Comparison of ENCODE assay signal across 16 cellular contexts in genomic region chr7:123711832-123712293, GRCh38. TPM values are rescaled to one million over a fixed set of nuclear protein-coding genes. Genes with fewer than 3 reads are reported as not detected.
A peak's percentile ranks its signal among the peaks of the same experiment; 100 is the strongest.
DNase-seq lines count a peak whose midpoint lies in the region; ATAC-seq and TF ChIP-seq lines count a peak whose summit lies in the region.
"Had no signal": no experiment of that assay in that cellular context is flagged by ENCODE, and none has a peak within 500 bp of the region (broad histone marks: within the 10 kb centered on the region; RNA-seq: fewer than 3 reads in every experiment).

No MANE protein-coding gene starts in this region.

- no peaks in the 10 kb centered on the region for H3K9me3 ChIP-seq in BE2C
- H3K9me3 ChIP-seq: Peyer's patch had no signal

- H3K27me3 Mint-ChIP-seq in activated naive CD4-positive, alpha-beta T cell treated with anti-CD3 and anti-CD28 coated beads for 36 hours (ENCODE audit: low read depth) = no peaks in the 10 kb centered on the region
- no peaks in the 10 kb centered on the region for H3K27me3 Mint-ChIP-seq in activated T-helper 1 cell treated with anti-CD3 and anti-CD28 coated beads, Interleukin-12 subunit alpha, Interleukin-12 subunit beta, Interleukin-2, Interleukin-4 antibody, amounts not matched to agents 30 ng/mL and 10 ng/mL and 1 ng/mL, durations not matched to agents 14 hours and 24 hours and 36 hours (ENCODE audit: insufficient read depth)

- peaks cover 5% of the 10 kb centered on the region; the same call in 1 of the 2 replicates for H3K4me1 ChIP-seq in BE2C

- no peak overlapping the region for H3K4me3 ChIP-seq in BE2C (ENCODE audit: low read depth, low read length)
- H3K4me3 ChIP-seq: Peyer's patch, skin epidermis had no signal

- no peaks in the 10 kb centered on the region for H3K9me3 Mint-ChIP-seq in activated naive CD4-positive, alpha-beta T cell treated with anti-CD3 and anti-CD28 coated beads for 36 hours
- H3K9me3 Mint-ChIP-seq in activated T-helper 1 cell treated with anti-CD3 and anti-CD28 coated beads, Interleukin-12 subunit alpha, Interleukin-12 subunit beta, Interleukin-2, Interleukin-4 antibody, amounts not matched to agents 30 ng/mL and 10 ng/mL and 1 ng/mL, durations not matched to agents 14 hours and 24 hours and 36 hours = no peaks in the 10 kb centered on the region
- no peaks in the 10 kb centered on the region for H3K9me3 Mint-ChIP-seq in stimulated activated effector memory CD8-positive, alpha-beta T cell treated with anti-CD3 and anti-CD28 coated beads, Interleukin-12 subunit alpha, Interleukin-12 subunit beta, amount 100 ng/mL, for 72 hours

- intact Hi-C loops in activated naive CD4-positive, alpha-beta T cell treated with anti-CD3 and anti-CD28 coated beads for 36 hours (cut with micrococcal nuclease) = loop anchor here (1.0 to 5.0 kb wide), 3 partner anchors 37 to 155 kb away; partner anchors contain the start of genes NDUFA5 and WASL
- intact Hi-C loops in activated T-helper 1 cell treated with anti-CD3 and anti-CD28 coated beads, Interleukin-12 subunit alpha, Interleukin-12 subunit beta, Interleukin-2, Interleukin-4 antibody, amounts not matched to agents 30 ng/mL and 10 ng/mL and 1 ng/mL, durations not matched to agents 14 hours and 24 hours and 36 hours (cut with micrococcal nuclease) = loop anchor here (1.0 to 2.0 kb wide), 3 partner anchors 37 to 112 kb away; partner anchors contain the start of gene WASL

- peaks cover 8% of the 10 kb centered on the region; the same call in 1 of the 2 replicates for H3K36me3 ChIP-seq in BE2C

- no peak overlapping the region for H3K27ac Mint-ChIP-seq in activated naive CD4-positive, alpha-beta T cell treated with anti-CD3 and anti-CD28 coated beads for 36 hours
- H3K27ac Mint-ChIP-seq in activated T-helper 1 cell treated with anti-CD3 and anti-CD28 coated beads, Interleukin-12 subunit alpha, Interleukin-12 subunit beta, Interleukin-2, Interleukin-4 antibody, amounts not matched to agents 30 ng/mL and 10 ng/mL and 1 ng/mL, durations not matched to agents 14 hours and 24 hours and 36 hours = peak overlapping the region; percentile 79
- peak overlapping the region; percentile 88 for H3K27ac Mint-ChIP-seq in stimulated activated effector memory CD8-positive, alpha-beta T cell treated with anti-CD3 and anti-CD28 coated beads, Interleukin-12 subunit alpha, Interleukin-12 subunit beta, amount 100 ng/mL, for 72 hours

- CTCF ChIA-PET in activated naive CD4-positive, alpha-beta T cell treated with anti-CD3 and anti-CD28 coated beads for 36 hours (lab: Charles Lee) = interaction anchor here (0.7 to 0.9 kb wide), 2 partner anchors 26 to 79 kb away, joined by 3 read pairs; no protein-coding TSS in a partner anchor

- ATAC-seq in HG02884 (IDR thresholded peaks at IDR 0.05; ENCODE audit: unreplicated experiment) = peak; percentile 33
- ATAC-seq in stimulated activated effector memory CD8-positive, alpha-beta T cell treated with anti-CD3 and anti-CD28 coated beads, Interleukin-12 subunit alpha, Interleukin-12 subunit beta, amount 100 ng/mL, for 72 hours = peak; percentile 92

- peak; percentile 22 for DNase-seq in activated naive CD4-positive, alpha-beta T cell treated with anti-CD3 and anti-CD28 coated beads for 36 hours
- DNase-seq in activated naive CD4-positive, alpha-beta T cell treated with anti-CD3 and anti-CD28 coated beads, Interleukin-2, amount 50 U/mL, for 16 hours = no peak
- DNase-seq in activated T-helper 1 cell treated with anti-CD3 and anti-CD28 coated beads, Interleukin-12 subunit alpha, Interleukin-12 subunit beta, Interleukin-2, Interleukin-4 antibody, amounts not matched to agents 30 ng/mL and 10 ng/mL and 1 ng/mL, durations not matched to agents 14 hours and 24 hours and 36 hours (ENCODE audit: low spot score) = no peak
- DNase-seq in stimulated activated effector memory CD8-positive, alpha-beta T cell treated with anti-CD3 and anti-CD28 coated beads, Interleukin-12 subunit alpha, Interleukin-12 subunit beta, amount 100 ng/mL, for 72 hours (ENCODE audit: low spot score in 2 of 2) = no peak
- DNase-seq in BE2C (no peak), GM19240 (ENCODE audit: insufficient read length, low spot score) (no peak), SW 1271 (lab: John Stamatoyannopoulos, UW) (no peak)
- DNase-seq: amygdala, islet precursor cell, NCI-H1694, Peyer's patch had no signal

- H3K4me1 Mint-ChIP-seq in activated naive CD4-positive, alpha-beta T cell treated with anti-CD3 and anti-CD28 coated beads for 36 hours (ENCODE audit: low read depth) = peaks cover 52% of the 10 kb centered on the region
- H3K4me1 Mint-ChIP-seq in activated T-helper 1 cell treated with anti-CD3 and anti-CD28 coated beads, Interleukin-12 subunit alpha, Interleukin-12 subunit beta, Interleukin-2, Interleukin-4 antibody, amounts not matched to agents 30 ng/mL and 10 ng/mL and 1 ng/mL, durations not matched to agents 14 hours and 24 hours and 36 hours (ENCODE audit: low read depth) = peaks cover 54% of the 10 kb centered on the region
- peaks cover 52% of the 10 kb centered on the region for H3K4me1 Mint-ChIP-seq in stimulated activated effector memory CD8-positive, alpha-beta T cell treated with anti-CD3 and anti-CD28 coated beads, Interleukin-12 subunit alpha, Interleukin-12 subunit beta, amount 100 ng/mL, for 72 hours

- no peaks in the 10 kb centered on the region for H3K27me3 ChIP-seq in BE2C
- H3K27me3 ChIP-seq: Peyer's patch had no signal

- no peak for TF ChIP-seq CTCF in BE2C (IDR thresholded peaks at IDR 0.05; ENCODE audit: low read depth, low read length)

- no peak overlapping the region for H3K4me3 Mint-ChIP-seq in activated naive CD4-positive, alpha-beta T cell treated with anti-CD3 and anti-CD28 coated beads for 36 hours
- peak overlapping the region; percentile 40 for H3K4me3 Mint-ChIP-seq in activated T-helper 1 cell treated with anti-CD3 and anti-CD28 coated beads, Interleukin-12 subunit alpha, Interleukin-12 subunit beta, Interleukin-2, Interleukin-4 antibody, amounts not matched to agents 30 ng/mL and 10 ng/mL and 1 ng/mL, durations not matched to agents 14 hours and 24 hours and 36 hours
- peak overlapping the region; percentile 55 for H3K4me3 Mint-ChIP-seq in stimulated activated effector memory CD8-positive, alpha-beta T cell treated with anti-CD3 and anti-CD28 coated beads, Interleukin-12 subunit alpha, Interleukin-12 subunit beta, amount 100 ng/mL, for 72 hours

- peaks cover 10% of the 10 kb centered on the region for H3K36me3 Mint-ChIP-seq in activated naive CD4-positive, alpha-beta T cell treated with anti-CD3 and anti-CD28 coated beads for 36 hours (ENCODE audit: low read depth)
- H3K36me3 Mint-ChIP-seq in activated T-helper 1 cell treated with anti-CD3 and anti-CD28 coated beads, Interleukin-12 subunit alpha, Interleukin-12 subunit beta, Interleukin-2, Interleukin-4 antibody, amounts not matched to agents 30 ng/mL and 10 ng/mL and 1 ng/mL, durations not matched to agents 14 hours and 24 hours and 36 hours (ENCODE audit: low read depth) = peaks cover 13% of the 10 kb centered on the region
- peaks cover 31% of the 10 kb centered on the region for H3K36me3 Mint-ChIP-seq in stimulated activated effector memory CD8-positive, alpha-beta T cell treated with anti-CD3 and anti-CD28 coated beads, Interleukin-12 subunit alpha, Interleukin-12 subunit beta, amount 100 ng/mL, for 72 hours

RNA-seq across cellular contexts. Expression of gene WASL, which starts 36.9 kb away (rescaled TPM):
- 1 to 10 TPM; 3.7 to 3.8 TPM for total RNA-seq in activated naive CD4-positive, alpha-beta T cell treated with anti-CD3 and anti-CD28 coated beads for 36 hours
- total RNA-seq in activated T-helper 1 cell treated with anti-CD3 and anti-CD28 coated beads, Interleukin-12 subunit alpha, Interleukin-12 subunit beta, Interleukin-2, Interleukin-4 antibody, amounts not matched to agents 30 ng/mL and 10 ng/mL and 1 ng/mL, durations not matched to agents 14 hours and 24 hours and 36 hours = 7.3 and 7.5 TPM in 2 replicates
- 22.4 TPM for polyA plus RNA-seq in BE2C (2012; ENCODE audit: insufficient read depth, insufficient read length, low read depth)

RNA-seq across cellular contexts. Expression of gene LMOD2, which starts 56.2 kb away (rescaled TPM):
- not detected for total RNA-seq in activated naive CD4-positive, alpha-beta T cell treated with anti-CD3 and anti-CD28 coated beads for 36 hours
- total RNA-seq in activated T-helper 1 cell treated with anti-CD3 and anti-CD28 coated beads, Interleukin-12 subunit alpha, Interleukin-12 subunit beta, Interleukin-2, Interleukin-4 antibody, amounts not matched to agents 30 ng/mL and 10 ng/mL and 1 ng/mL, durations not matched to agents 14 hours and 24 hours and 36 hours = not detected in 2 replicates
- polyA plus RNA-seq in BE2C (2012; ENCODE audit: insufficient read depth, insufficient read length, low read depth) = not detected
- total RNA-seq: activated CD8-positive, alpha-beta memory T cell treated with anti-CD3 and anti-CD28 coated beads for 36 hours; omental fat pad; Peyer's patch; T-helper 1 cell treated with Interleukin-12 subunit alpha and Interleukin-12 subunit beta and Interleukin-4 antibody, amounts not matched to agents 30 ng/mL and 1 ng/mL, for 36 hours had no signal
